ENCODE assay signal across 10 cellular contexts in the genomic region with DNA sequence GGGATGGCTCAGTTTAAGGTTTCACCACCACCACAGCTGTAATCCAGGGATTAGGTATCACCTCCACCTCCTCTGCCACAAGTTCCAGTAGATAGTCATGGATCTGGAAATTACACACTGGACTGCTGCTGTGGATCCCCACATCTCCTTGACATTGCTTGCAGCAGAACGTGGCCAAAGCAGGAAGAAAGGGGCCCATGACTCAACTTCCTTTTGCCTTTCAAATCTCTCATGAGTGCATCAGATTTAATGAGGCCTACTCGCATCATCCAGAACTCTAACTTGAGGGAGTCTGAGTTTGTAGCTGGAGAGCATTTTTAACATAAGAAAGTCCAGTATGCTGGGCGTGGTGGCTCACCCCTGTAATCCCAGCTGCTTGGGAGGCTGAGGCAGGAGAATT. TPM values are rescaled to one million over a fixed set of nuclear protein-coding genes. Genes with fewer than 3 reads are reported as not detected.
DNase-seq lines count a peak whose midpoint lies in the region; FAIRE-seq and TF ChIP-seq lines count a peak whose summit lies in the region.
"Had no signal": no experiment of that assay in that cellular context is flagged by ENCODE, and none has a peak within 500 bp of the region (broad histone marks: within the 10 kb centered on the region; RNA-seq: fewer than 3 reads in every experiment).

No MANE protein-coding gene starts in this region.

- H3K4me3 Mint-ChIP-seq in activated T-helper 1 cell treated with anti-CD3 and anti-CD28 coated beads, Interleukin-12 subunit alpha, Interleukin-12 subunit beta, Interleukin-2, Interleukin-4 antibody, amounts not matched to agents 30 ng/mL and 10 ng/mL and 1 ng/mL, durations not matched to agents 14 hours and 24 hours and 36 hours: no peak overlapping the region

- H3K27me3 ChIP-seq in MG63: no peaks in the 10 kb centered on the region

- peak overlapping the region; percentile 67 for H3K27ac Mint-ChIP-seq in activated T-helper 1 cell treated with anti-CD3 and anti-CD28 coated beads, Interleukin-12 subunit alpha, Interleukin-12 subunit beta, Interleukin-2, Interleukin-4 antibody, amounts not matched to agents 30 ng/mL and 10 ng/mL and 1 ng/mL, durations not matched to agents 14 hours and 24 hours and 36 hours

- intact Hi-C loops in activated T-helper 1 cell treated with anti-CD3 and anti-CD28 coated beads, Interleukin-12 subunit alpha, Interleukin-12 subunit beta, Interleukin-2, Interleukin-4 antibody, amounts not matched to agents 30 ng/mL and 10 ng/mL and 1 ng/mL, durations not matched to agents 14 hours and 24 hours and 36 hours (cut with micrococcal nuclease): loop anchor here (2.0 kb wide), 1 partner anchor 41 kb away; no protein-coding TSS in a partner anchor

- peaks cover 1% of the 10 kb centered on the region for H3K36me3 Mint-ChIP-seq in activated T-helper 1 cell treated with anti-CD3 and anti-CD28 coated beads, Interleukin-12 subunit alpha, Interleukin-12 subunit beta, Interleukin-2, Interleukin-4 antibody, amounts not matched to agents 30 ng/mL and 10 ng/mL and 1 ng/mL, durations not matched to agents 14 hours and 24 hours and 36 hours (ENCODE audit: low read depth)

- TF ChIP-seq CTCF in GM10266 (IDR thresholded peaks at IDR 0.05; ENCODE audit: control insufficient read depth, insufficient read depth, low read depth, missing control alignments): no peak

- H3K4me1 Mint-ChIP-seq in activated T-helper 1 cell treated with anti-CD3 and anti-CD28 coated beads, Interleukin-12 subunit alpha, Interleukin-12 subunit beta, Interleukin-2, Interleukin-4 antibody, amounts not matched to agents 30 ng/mL and 10 ng/mL and 1 ng/mL, durations not matched to agents 14 hours and 24 hours and 36 hours (ENCODE audit: low read depth): peaks cover 30% of the 10 kb centered on the region

- FAIRE-seq in GM19239 (lab: Jason Lieb, UNC): no peak

- peak; percentile 86 for DNase-seq in ELR (ENCODE audit: low read depth)
- DNase-seq in MG63: peak; percentile 41
- peak; percentile 3 for DNase-seq in activated T-helper 1 cell treated with anti-CD3 and anti-CD28 coated beads, Interleukin-12 subunit alpha, Interleukin-12 subunit beta, Interleukin-2, Interleukin-4 antibody, amounts not matched to agents 30 ng/mL and 10 ng/mL and 1 ng/mL, durations not matched to agents 14 hours and 24 hours and 36 hours (ENCODE audit: low spot score)
- peak; percentile 88 for DNase-seq in kidney tubule cell (ENCODE audit: low spot score)
- DNase-seq in GM10266 (ENCODE audit: extremely low spot score): no peak
- no peak for DNase-seq in GM19239 (ENCODE audit: insufficient read length, low spot score)
- no peak for DNase-seq in stimulated activated CD4-positive, alpha-beta T cell treated with anti-CD3 and anti-CD28 coated beads, Interleukin-12 subunit alpha, Interleukin-12 subunit beta, amount 100 ng/mL, for 4 hours
- no peak for DNase-seq in activated CD4-positive, CD25-positive, alpha-beta regulatory T cell treated with anti-CD3 and anti-CD28 coated beads, Interleukin-2, amount 50 U/mL, for 72 hours
- DNase-seq: left cardiac atrium, NCI-H510A had no signal

- no peaks in the 10 kb centered on the region for H3K9me3 ChIP-seq in MG63

- peaks cover 4% of the 10 kb centered on the region for H3K27me3 Mint-ChIP-seq in activated T-helper 1 cell treated with anti-CD3 and anti-CD28 coated beads, Interleukin-12 subunit alpha, Interleukin-12 subunit beta, Interleukin-2, Interleukin-4 antibody, amounts not matched to agents 30 ng/mL and 10 ng/mL and 1 ng/mL, durations not matched to agents 14 hours and 24 hours and 36 hours (ENCODE audit: insufficient read depth)

- H3K4me3 ChIP-seq in MG63: no peak overlapping the region

- H3K9me3 Mint-ChIP-seq in activated T-helper 1 cell treated with anti-CD3 and anti-CD28 coated beads, Interleukin-12 subunit alpha, Interleukin-12 subunit beta, Interleukin-2, Interleukin-4 antibody, amounts not matched to agents 30 ng/mL and 10 ng/mL and 1 ng/mL, durations not matched to agents 14 hours and 24 hours and 36 hours: no peaks in the 10 kb centered on the region

- no peaks in the 10 kb centered on the region for H3K36me3 ChIP-seq in MG63

RNA-seq across cellular contexts. Expression of a gene that starts 29.2 kb away (rescaled TPM):
- total RNA-seq in MG63 (2014; rRNA removed; shearing (Covaris generic); ENCODE audit: low replicate concordance): 125 and 134 TPM in 2 replicates
- 195 and 204 TPM in 2 replicates for total RNA-seq in activated T-helper 1 cell treated with anti-CD3 and anti-CD28 coated beads, Interleukin-12 subunit alpha, Interleukin-12 subunit beta, Interleukin-2, Interleukin-4 antibody, amounts not matched to agents 30 ng/mL and 10 ng/mL and 1 ng/mL, durations not matched to agents 14 hours and 24 hours and 36 hours

Comparison
In these comparisons a context has a peak if more than half of its experiments do, and no peak if none do; other contexts are left out.
1. DNase-seq: peak in ELR (single experiment), MG63 (single experiment), activated T-helper 1 cell treated with anti-CD3 and anti-CD28 coated beads, Interleukin-12 subunit alpha, Interleukin-12 subunit beta, Interleukin-2, Interleukin-4 antibody, amounts not matched to agents 30 ng/mL and 10 ng/mL and 1 ng/mL, durations not matched to agents 14 hours and 24 hours and 36 hours (single experiment) and kidney tubule cell (single experiment); none in GM10266 (single experiment), GM19239 (single experiment), stimulated activated CD4-positive, alpha-beta T cell treated with anti-CD3 and anti-CD28 coated beads, Interleukin-12 subunit alpha, Interleukin-12 subunit beta, amount 100 ng/mL, for 4 hours (single experiment) and activated CD4-positive, CD25-positive, alpha-beta regulatory T cell treated with anti-CD3 and anti-CD28 coated beads, Interleukin-2, amount 50 U/mL, for 72 hours (single experiment).